In genomic region chr16:55473584-55473983, GRCh38 we compare ENCODE assay signal across 23 cellular contexts. TPM values are rescaled to one million over a fixed set of nuclear protein-coding genes. Genes with fewer than 3 reads are reported as not detected.
"Had no signal": no experiment of that assay in that cellular context is flagged by ENCODE, and none has a peak within 500 bp of the region (broad histone marks: within the 10 kb centered on the region; RNA-seq: fewer than 3 reads in every experiment).

No MANE protein-coding gene starts in this region.

- H3K27me3 ChIP-seq: ovary, suprapubic skin, tibial artery, uterus had no signal

- H3K36me3 ChIP-seq: left ventricle myocardium inferior, ovary, prostate gland, sigmoid colon, spleen, suprapubic skin, thoracic aorta, tibial artery, uterus had no signal

- H3K9me3 ChIP-seq: left ventricle myocardium inferior, mucosa of descending colon, ovary, prostate gland, sigmoid colon, spleen, suprapubic skin, thoracic aorta, tibial artery, uterus had no signal

- H3K4me3 ChIP-seq: left ventricle myocardium inferior, lung, mucosa of descending colon, ovary, prostate gland, sigmoid colon, spleen, suprapubic skin, thoracic aorta, tibial artery, uterus had no signal

- ATAC-seq: mucosa of descending colon; naive thymus-derived CD4-positive, alpha-beta T cell; natural killer cell treated with Interleukin-12 subunit alpha and Interleukin-12 subunit beta and Interleukin-15 and Interleukin-18, amount 100 ng/mL, for 72 hours; right cardiac atrium; stimulated activated effector memory CD8-positive, alpha-beta T cell treated with anti-CD3 and anti-CD28 coated beads, Interleukin-12 subunit alpha, Interleukin-12 subunit beta, amount 100 ng/mL, for 72 hours had no signal

- DNase-seq: hypothalamus; immature natural killer cell; left ventricle myocardium inferior; midbrain; mucosa of descending colon; naive thymus-derived CD4-positive, alpha-beta T cell; ovary; retina; right cardiac atrium; sigmoid colon; small intestine; spleen; stimulated activated CD4-positive, alpha-beta T cell treated with anti-CD3 and anti-CD28 coated beads, Interleukin-4, amount 100 ng/mL, for 24 hours; stimulated activated naive CD4-positive, alpha-beta T cell; uterus had no signal

- H3K27ac ChIP-seq: left ventricle myocardium inferior, ovary, prostate gland, sigmoid colon, spleen, suprapubic skin, thoracic aorta, tibial artery, uterus had no signal

- FAIRE-seq: islet of Langerhans, small intestine had no signal

- H3K4me1 ChIP-seq: prostate gland had no signal

RNA-seq across cellular contexts. Expression of gene MMP2, which starts 5.4 kb away (rescaled TPM):
- total RNA-seq: natural killer cell treated with Interleukin-12 subunit alpha and Interleukin-12 subunit beta and Interleukin-15 and Interleukin-18, amount 100 ng/mL, for 72 hours had no signal
- polyA plus RNA-seq: immature natural killer cell; naive thymus-derived CD4-positive, alpha-beta T cell had no signal
